33 cellular contexts compared by ENCODE assay signal in the genomic region with DNA sequence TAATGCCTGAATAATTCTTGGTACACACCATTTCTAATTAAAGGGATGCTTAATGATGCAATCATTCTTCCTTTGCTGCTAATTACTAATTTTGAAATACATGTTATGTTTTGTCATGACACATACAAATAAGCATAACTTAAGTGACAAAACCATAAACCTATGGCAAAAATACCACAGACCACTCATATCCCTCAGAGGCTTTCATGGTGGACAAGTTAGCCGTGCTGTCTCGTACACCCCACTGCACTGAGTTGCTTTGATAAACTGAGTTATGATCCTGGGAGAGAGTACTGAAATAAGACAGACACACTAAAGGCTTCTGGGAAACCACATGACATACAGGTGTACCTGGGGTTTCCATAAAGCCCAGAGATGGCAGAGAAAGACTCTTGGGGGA.
"Had no signal": no experiment of that assay in that cellular context is flagged by ENCODE, and none has a peak within 500 bp of the region (broad histone marks: within the 10 kb centered on the region; RNA-seq: fewer than 3 reads in every experiment).

No MANE protein-coding gene starts in this region.

- H3K9ac ChIP-seq: SK-N-SH had no signal

- H3K27me3 ChIP-seq: adrenal gland, body of pancreas, breast epithelium, Peyer's patch, SJSA1 had no signal

- H3K4me3 Mint-ChIP-seq: activated CD4-positive, alpha-beta T cell treated with anti-CD3 and anti-CD28 coated beads, Interleukin-2, amount 10 ng/mL, durations not matched to agents 24 days and 14 days; activated CD8-positive, alpha-beta T cell treated with anti-CD3 and anti-CD28 coated beads for 36 hours; activated naive CD4-positive, alpha-beta T cell treated with anti-CD3 and anti-CD28 coated beads for 36 hours; activated T-helper 1 cell treated with anti-CD3 and anti-CD28 coated beads, Interleukin-12 subunit alpha, Interleukin-12 subunit beta, Interleukin-2, Interleukin-4 antibody, amounts not matched to agents 30 ng/mL and 10 ng/mL and 1 ng/mL, durations not matched to agents 14 hours and 24 hours and 36 hours; T-helper 1 cell treated with Interleukin-12 subunit alpha and Interleukin-12 subunit beta and Interleukin-4 antibody, amounts not matched to agents 30 μg/mL and 1 μg/mL, for 36 hours; T-helper 2 cell treated with Interferon-gamma antibody and Interleukin-4, amounts not matched to agents 5 μg/mL and 100 μg/mL, for 36 hours had no signal

- H3K9me3 Mint-ChIP-seq: activated CD4-positive, alpha-beta T cell treated with anti-CD3 and anti-CD28 coated beads, Interleukin-2, amount 10 ng/mL, durations not matched to agents 24 days and 14 days; activated CD8-positive, alpha-beta T cell treated with anti-CD3 and anti-CD28 coated beads for 36 hours; activated naive CD4-positive, alpha-beta T cell treated with anti-CD3 and anti-CD28 coated beads for 36 hours; activated naive CD4-positive, alpha-beta T cell treated with anti-CD3 and anti-CD28 coated beads, Interleukin-2, amount 50 U/mL, for 72 hours had no signal

- ATAC-seq: activated CD8-positive, alpha-beta T cell treated with anti-CD3 and anti-CD28 coated beads for 36 hours; body of pancreas; PC-3 had no signal

- H3K9me3 ChIP-seq: adrenal gland, body of pancreas, breast epithelium, Peyer's patch, SJSA1, SK-N-SH had no signal

- H3K27ac ChIP-seq: adrenal gland, body of pancreas, breast epithelium, Peyer's patch, SJSA1 had no signal

- H3K4me1 ChIP-seq: adrenal gland, body of pancreas, breast epithelium, Peyer's patch, SJSA1 had no signal

- H3K4me3 ChIP-seq: adrenal gland, body of pancreas, breast epithelium, Peyer's patch, SJSA1 had no signal

- H3K27me3 Mint-ChIP-seq: activated CD4-positive, alpha-beta T cell treated with anti-CD3 and anti-CD28 coated beads, Interleukin-2, amount 10 ng/mL, durations not matched to agents 24 days and 14 days; activated CD8-positive, alpha-beta T cell treated with anti-CD3 and anti-CD28 coated beads for 36 hours had no signal

- DNase-seq: activated CD4-positive, alpha-beta T cell treated with anti-CD3 and anti-CD28 coated beads, Interleukin-2, amount 10 ng/mL, durations not matched to agents 24 days and 14 days; activated CD4-positive, alpha-beta T cell treated with anti-CD3 and anti-CD28 coated beads, Interleukin-2, amount 50 U/mL, for 4 hours; activated CD8-positive, alpha-beta T cell treated with anti-CD3 and anti-CD28 coated beads for 36 hours; activated gamma-delta T cell treated with Interleukin-2 at 50 U/mL for 16 hours; activated naive CD4-positive, alpha-beta T cell treated with anti-CD3 and anti-CD28 coated beads for 36 hours; activated T-cell treated with anti-CD3 and anti-CD28 coated beads, Interleukin-2, amount 50 U/mL, for 1 hour; adrenal gland; body of pancreas; caudate nucleus; cerebellar nuclear complex; MV-4-11; NCI-H1092; NCI-H1436 treated with DMSO at 0.1 percent for 48 hours; NCI-H1694 treated with DMSO at 0.1 percent for 48 hours; NCI-H2029; NCI-H345; NCI-H510A; NCI-H526; NCI-H748 treated with DMSO at 0.1 percent for 48 hours; NK-92 treated with Interleukin-12 subunit alpha and Interleukin-12 subunit beta, amount 100 ng/mL, for 24 hours; PC-3; Peyer's patch; RPMI8226; SHP77 treated with DMSO at 0.1 percent for 48 hours; SK-N-SH had no signal

- H3K4me2 ChIP-seq: SK-N-SH had no signal

- H3K36me3 ChIP-seq: adrenal gland, breast epithelium, Peyer's patch, SJSA1 had no signal

- FAIRE-seq: astrocyte, TTC549 had no signal

- H3K27ac Mint-ChIP-seq: activated CD4-positive, alpha-beta T cell treated with anti-CD3 and anti-CD28 coated beads, Interleukin-2, amount 10 ng/mL, durations not matched to agents 24 days and 14 days; activated CD8-positive, alpha-beta T cell treated with anti-CD3 and anti-CD28 coated beads for 36 hours; activated naive CD4-positive, alpha-beta T cell treated with anti-CD3 and anti-CD28 coated beads for 36 hours; activated naive CD4-positive, alpha-beta T cell treated with anti-CD3 and anti-CD28 coated beads, Interleukin-2, amount 50 U/mL, for 72 hours; activated T-helper 1 cell treated with anti-CD3 and anti-CD28 coated beads, Interleukin-12 subunit alpha, Interleukin-12 subunit beta, Interleukin-2, Interleukin-4 antibody, amounts not matched to agents 30 ng/mL and 10 ng/mL and 1 ng/mL, durations not matched to agents 14 hours and 24 hours and 36 hours; T-helper 1 cell treated with Interleukin-12 subunit alpha and Interleukin-12 subunit beta and Interleukin-4 antibody, amounts not matched to agents 30 μg/mL and 1 μg/mL, for 36 hours; T-helper 2 cell treated with Interferon-gamma antibody and Interleukin-4, amounts not matched to agents 5 μg/mL and 100 μg/mL, for 36 hours had no signal
